Comparison of ENCODE assay signal across 9 cellular contexts in the genomic region with DNA sequence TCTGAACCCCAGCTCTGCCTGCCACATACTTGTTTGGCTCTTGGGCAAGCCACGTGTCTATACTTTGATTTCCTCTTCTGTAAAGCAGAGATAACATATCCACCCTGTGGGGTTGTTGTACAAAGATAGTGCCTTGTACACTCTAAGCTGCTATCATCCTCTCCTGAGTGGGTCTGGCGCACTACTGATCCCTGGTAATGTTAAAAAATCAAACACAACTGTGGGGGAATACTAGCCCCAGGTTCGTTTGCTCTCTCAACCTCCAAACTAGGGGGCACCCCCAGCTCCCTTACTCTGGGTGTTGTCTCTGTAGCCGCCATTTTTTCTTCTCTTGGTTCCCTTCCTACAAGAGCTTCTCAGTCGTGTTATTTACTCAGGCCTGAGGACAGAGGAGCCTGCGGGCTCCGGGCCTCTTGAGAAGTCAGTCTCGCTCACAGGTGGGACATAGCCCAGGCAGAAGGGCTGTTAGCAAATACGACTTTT. TPM values are rescaled to one million over a fixed set of nuclear protein-coding genes. Genes with fewer than 3 reads are reported as not detected.
DNase-seq lines count a peak whose midpoint lies in the region; ATAC-seq and TF ChIP-seq lines count a peak whose summit lies in the region.
"Had no signal": no experiment of that assay in that cellular context is flagged by ENCODE, and none has a peak within 500 bp of the region (broad histone marks: within the 10 kb centered on the region; RNA-seq: fewer than 3 reads in every experiment).

No MANE protein-coding gene starts in this region.

- H4K20me1 ChIP-seq in PC-9 (ENCODE audit: insufficient read depth), result no peaks in the 10 kb centered on the region

- DNase-seq in GM06990 (ENCODE audit: extremely low read depth, insufficient read length) (peak; percentile 68), PC-9 (no peak), activated gamma-delta T cell (lab: John Stamatoyannopoulos, UW) (no peak), kidney tubule cell (ENCODE audit: low spot score) (no peak)
- no peak for DNase-seq in effector CD8-positive, alpha-beta T cell (lab: John Stamatoyannopoulos, UW)

- H3K27me3 ChIP-seq in GM06990 (replicated peaks; ENCODE audit: control insufficient read depth, insufficient read depth, low read length) (no peaks in the 10 kb centered on the region), PC-9 (ENCODE audit: insufficient read depth, low read depth) (no peaks in the 10 kb centered on the region), ectodermal cell (ENCODE audit: control insufficient read depth, insufficient read depth, low read length, poor library complexity, severe bottlenecking) (peaks cover 14% of the 10 kb centered on the region), parathyroid adenoma (ENCODE audit: control insufficient read depth, insufficient read depth, low read length) (no peaks in the 10 kb centered on the region)

- peaks cover 11% of the 10 kb centered on the region; the same call in 1 of the 2 replicates for H3F3A ChIP-seq in PC-9 (ENCODE audit: insufficient read depth, low read depth)

- H3K36me3 ChIP-seq in GM06990 (ENCODE audit: control insufficient read depth, insufficient read depth, low read length) (peaks cover 30% of the 10 kb centered on the region), PC-9 (ENCODE audit: low read depth) (peaks cover 22% of the 10 kb centered on the region), ectodermal cell (ENCODE audit: control insufficient read depth, insufficient read depth, low read length) (peaks cover 20% of the 10 kb centered on the region), parathyroid adenoma (ENCODE audit: control insufficient read depth, insufficient read depth, low read length) (no peaks in the 10 kb centered on the region)

- intact Hi-C loops in PC-9 (cut with micrococcal nuclease; ENCODE audit: unreplicated experiment), result loop anchor here (5.0 kb wide), 1 partner anchor 101 kb away; no protein-coding TSS in a partner anchor

- peak overlapping the region; percentile 97 for H2AFZ ChIP-seq in PC-9
- H2AFZ ChIP-seq in parathyroid adenoma, result no peak overlapping the region

- CTCF ChIA-PET in PC-9 (lab: Charles Lee), result interaction anchor here (0.6 to 1.0 kb wide), 3 partner anchors 16 to 44 kb away, joined by 3 to 8 read pairs (median 3); a partner anchor contains a TSS

- peak overlapping the region; percentile 85 for H3K4me2 ChIP-seq in PC-9
- H3K4me2 ChIP-seq in parathyroid adenoma (ENCODE audit: low read length), result peak overlapping the region; percentile 97

- peaks cover 19% of the 10 kb centered on the region for H3K79me2 ChIP-seq in PC-9 (ENCODE audit: low read depth)
- no peaks in the 10 kb centered on the region for H3K79me2 ChIP-seq in parathyroid adenoma

- H3K9ac ChIP-seq in parathyroid adenoma, result no peak overlapping the region

- peak overlapping the region; percentile 61; the same call in 1 of the 2 replicates for H3K27ac ChIP-seq in PC-9
- no peak overlapping the region for H3K27ac ChIP-seq in ectodermal cell (ENCODE audit: insufficient read depth, low read depth, low read length, poor library complexity, severe bottlenecking)
- H3K27ac ChIP-seq in parathyroid adenoma, result no peak overlapping the region

- H3K4me1 ChIP-seq in PC-9 (replicated peaks; ENCODE audit: insufficient read depth) (peaks cover 15% of the 10 kb centered on the region; the same call in 1 of the 2 replicates), ectodermal cell (ENCODE audit: control insufficient read depth, insufficient read depth, low read length) (peaks cover 8% of the 10 kb centered on the region), parathyroid adenoma (no peaks in the 10 kb centered on the region)

- BruUV-seq in PC-9 (replicated peaks; lab: Mats Ljungman, UMichigan), result no TSS peak

- 87 to 91% methylated on average over 9 of the region's 9 CpGs for WGBS in ectodermal cell, 2 experiments

- TF ChIP-seq CTCF in GM06990 (IDR thresholded peaks at IDR 0.05; ENCODE audit: insufficient read depth, low read length, poor library complexity, severe bottlenecking), result peak; percentile 20
- TF ChIP-seq CTCF in PC-9 (conservative IDR thresholded peaks at IDR 0.05), result no peak
- no peak for TF ChIP-seq CTCF in parathyroid adenoma (IDR thresholded peaks at IDR 0.05)

- H3K4me3 ChIP-seq in GM06990 (replicated peaks; ENCODE audit: low read depth, low read length), result peak overlapping the region; percentile 94
- peak overlapping the region; percentile 98 for H3K4me3 ChIP-seq in PC-9
- peak overlapping the region; percentile 87 for H3K4me3 ChIP-seq in ectodermal cell (ENCODE audit: insufficient read depth, low read depth, low read length)
- peak overlapping the region; percentile 86 for H3K4me3 ChIP-seq in parathyroid adenoma (ENCODE audit: low read depth, low read length)

- H3K9me2 ChIP-seq in PC-9 (ENCODE audit: insufficient read depth), result no peaks in the 10 kb centered on the region

- H3K9me3 ChIP-seq in PC-9 (ENCODE audit: insufficient read depth, low read depth) (no peaks in the 10 kb centered on the region), ectodermal cell (ENCODE audit: control insufficient read depth, low read length) (no peaks in the 10 kb centered on the region), parathyroid adenoma (ENCODE audit: control insufficient read depth, low read length) (no peaks in the 10 kb centered on the region)

- POLR2A ChIA-PET in PC-9 (lab: Charles Lee; ENCODE audit: unreplicated experiment), result interaction anchor here (0.6 to 0.7 kb wide), 3 partner anchors 8 to 150 kb away, joined by 4 to 18 read pairs (median 13); no protein-coding TSS in a partner anchor

- no peak for ATAC-seq in HG02884 (IDR thresholded peaks at IDR 0.05; ENCODE audit: unreplicated experiment)

RNA-seq across cellular contexts. Expression of a gene that starts 1.0 kb away (rescaled TPM):
- total RNA-seq in PC-9 (2021), result 58.8 and 59.1 TPM in 2 replicates
- 20.9 TPM for polyA plus RNA-seq in ectodermal cell (2013, experiment 1 of 4)
- 16.3 TPM for polyA plus RNA-seq in ectodermal cell (2013, experiment 2 of 4)
- polyA plus RNA-seq in ectodermal cell (2013, experiment 3 of 4), result 13.2 TPM
- 16.2 TPM for polyA plus RNA-seq in ectodermal cell (2013, experiment 4 of 4)

RNA-seq across cellular contexts. Expression of a gene that starts 15.9 kb away (rescaled TPM):
- 4.2 and 9.7 TPM in 2 replicates for total RNA-seq in PC-9 (2021)
- polyA plus RNA-seq in ectodermal cell (2013, experiment 1 of 4), result 13.0 TPM
- 14.3 TPM for polyA plus RNA-seq in ectodermal cell (2013, experiment 2 of 4)
- 11.9 TPM for polyA plus RNA-seq in ectodermal cell (2013, experiment 3 of 4)
- polyA plus RNA-seq in ectodermal cell (2013, experiment 4 of 4), result 11.4 TPM
- total RNA-seq: HT1080 had no signal

RNA-seq across cellular contexts. Expression of a gene that starts 22.8 kb away (rescaled TPM):
- 0.33 and 0.98 TPM in 2 replicates for total RNA-seq in PC-9 (2021)
- 43.2 TPM for polyA plus RNA-seq in ectodermal cell (2013, experiment 1 of 4)
- 45.0 TPM for polyA plus RNA-seq in ectodermal cell (2013, experiment 2 of 4)
- polyA plus RNA-seq in ectodermal cell (2013, experiment 3 of 4), result 37.4 TPM
- 48.3 TPM for polyA plus RNA-seq in ectodermal cell (2013, experiment 4 of 4)
- total RNA-seq: HT1080 had no signal

RNA-seq across cellular contexts. Expression of a gene that starts 36.8 kb away (rescaled TPM):
- 65.6 and 70.7 TPM in 2 replicates for total RNA-seq in PC-9 (2021)
- polyA plus RNA-seq in ectodermal cell (2013, experiment 1 of 4), result 43.8 TPM
- 50.7 TPM for polyA plus RNA-seq in ectodermal cell (2013, experiment 2 of 4)
- polyA plus RNA-seq in ectodermal cell (2013, experiment 3 of 4), result 38.7 TPM
- polyA plus RNA-seq in ectodermal cell (2013, experiment 4 of 4), result 39.1 TPM

RNA-seq across cellular contexts. Expression of a gene that starts 42.0 kb away (rescaled TPM):
- 217 and 249 TPM in 2 replicates for total RNA-seq in PC-9 (2021)
- 138 TPM for polyA plus RNA-seq in ectodermal cell (2013, experiment 1 of 4)
- 135 TPM for polyA plus RNA-seq in ectodermal cell (2013, experiment 2 of 4)
- 113 TPM for polyA plus RNA-seq in ectodermal cell (2013, experiment 3 of 4)
- 117 TPM for polyA plus RNA-seq in ectodermal cell (2013, experiment 4 of 4)
